Comparison of ENCODE assay signal across 35 cellular contexts in the genomic region with DNA sequence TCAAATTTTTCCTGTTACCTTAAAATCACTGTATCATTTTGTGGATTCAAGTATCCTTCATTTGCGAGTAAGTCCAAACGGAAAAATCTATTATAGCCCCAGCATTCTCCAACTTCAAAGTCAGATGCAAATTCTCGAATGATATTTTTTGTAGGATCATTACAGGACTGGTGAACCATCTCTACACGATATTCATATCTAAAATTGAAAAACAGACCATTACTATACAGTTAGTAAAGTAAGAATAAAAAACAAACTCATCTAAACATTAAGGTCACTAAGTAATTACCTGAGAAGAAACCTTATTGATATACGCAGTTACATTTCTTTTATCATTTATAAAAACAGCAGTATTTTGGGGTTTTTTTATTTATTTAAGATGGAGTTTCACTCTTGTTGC.
"Had no signal": no experiment of that assay in that cellular context is flagged by ENCODE, and none has a peak within 500 bp of the region (broad histone marks: within the 10 kb centered on the region; RNA-seq: fewer than 3 reads in every experiment).

No MANE protein-coding gene starts in this region.

- H3K9me3 ChIP-seq: MG63 had no signal

- DNase-seq: Karpas-422, Kasumi-1, MG63, MM.1S, MV-4-11, NCI-H1048, NCI-H1092, NCI-H1092 treated with DMSO at 0.1 percent for 48 hours, NCI-H1105, NCI-H1105 treated with DMSO at 0.1 percent for 48 hours, NCI-H1417, NCI-H1417 treated with DMSO at 0.1 percent for 48 hours, NCI-H1436, NCI-H1436 treated with DMSO at 0.1 percent for 48 hours, NCI-H146, NCI-H1694, NCI-H1694 treated with DMSO at 0.1 percent for 48 hours, NCI-H187, NCI-H187 treated with DMSO at 0.1 percent for 48 hours, NCI-H1930, NCI-H2029, NCI-H2029 treated with DMSO at 0.1 percent for 48 hours, NCI-H2081, NCI-H2081 treated with DMSO at 0.1 percent for 48 hours, NCI-H2107, NCI-H2171, NCI-H2171 treated with DMSO at 0.1 percent for 48 hours, NCI-H2227 treated with DMSO at 0.1 percent for 48 hours, NCI-H226, NCI-H345, NCI-H446, NCI-H446 treated with DMSO at 0.1 percent for 48 hours, NCI-H510A, NCI-H510A treated with DMSO at 0.1 percent for 48 hours, NCI-H524 had no signal

- H3K4me3 ChIP-seq: MG63 had no signal

- H3K27me3 ChIP-seq: MG63 had no signal
